Comparison of ENCODE assay signal across 2 cellular contexts in genomic region chr10:87829986-87830732, GRCh38.
A peak's percentile ranks its signal among the peaks of the same experiment; 100 is the strongest.
TF ChIP-seq lines count a peak whose summit lies in the region.

No MANE protein-coding gene starts in this region.

TF ChIP-seq in HEK293, 187 proteins besides CTCF, POLR2A, EP300 and RAD21:
- 0 out of 2 replicates have a peak, but pooled peaks have one; percentile 7 for TF ChIP-seq PRDM6 (tag by site-specific recombination; IDR thresholded peaks at IDR 0.05)
- TF ChIP-seq ZNF169 (tag by site-specific recombination; IDR thresholded peaks at IDR 0.05): no peak
- no peak for TF ChIP-seq GLIS1 (tag by site-specific recombination; IDR thresholded peaks at IDR 0.05)

TF ChIP-seq in GM12878, 131 proteins besides CTCF, POLR2A, EP300 and RAD21:
- no peak for TF ChIP-seq ATF3 (IDR thresholded peaks at IDR 0.05; ENCODE audit: borderline replicate concordance, extremely low read depth, low read depth, low read length)
- no peak for TF ChIP-seq PAX5 (IDR thresholded peaks at IDR 0.05; ENCODE audit: borderline replicate concordance, low read depth, low read length)
- no peak for TF ChIP-seq WRNIP1 (IDR thresholded peaks at IDR 0.05; ENCODE audit: borderline replicate concordance, low read depth, low read length)
- TF ChIP-seq SIN3A (IDR thresholded peaks at IDR 0.05; ENCODE audit: low read depth, low read length): no peak
- TF ChIP-seq ETV6 (conservative IDR thresholded peaks at IDR 0.05 in 1 of 2, IDR thresholded peaks at IDR 0.05 in 1 of 2; ENCODE audit: borderline replicate concordance in 1 of 2, low read depth in 1 of 2): no peak
- TF ChIP-seq POU2F2 (IDR thresholded peaks at IDR 0.05; ENCODE audit: borderline replicate concordance, low read depth, low read length): no peak
- TF ChIP-seq ESRRA (IDR thresholded peaks at IDR 0.05; ENCODE audit: low read length): no peak
- no peak for TF ChIP-seq MTA2 (IDR thresholded peaks at IDR 0.05; ENCODE audit: low read depth)
- TF ChIP-seq JUNB (IDR thresholded peaks at IDR 0.05): no peak
- no peak for TF ChIP-seq IRF4 (IDR thresholded peaks at IDR 0.05; ENCODE audit: low read depth, low read length)
- no peak for TF ChIP-seq MXI1 (IDR thresholded peaks at IDR 0.05; ENCODE audit: low read depth, low read length)
- no peak for TF ChIP-seq DPF2 (IDR thresholded peaks at IDR 0.05)
- TF ChIP-seq KAT2A (conservative IDR thresholded peaks at IDR 0.05; ENCODE audit: control insufficient read depth, low read depth, low read length): no peak
- no peak for TF ChIP-seq ZBTB4 (CRISPR knock-in tag; IDR thresholded peaks at IDR 0.05)
- TF ChIP-seq IRF5 (IDR thresholded peaks at IDR 0.05; ENCODE audit: borderline replicate concordance): no peak
- no peak for TF ChIP-seq RELA (IDR thresholded peaks at IDR 0.05; ENCODE audit: borderline replicate concordance, partially characterized antibody)
- no peak for TF ChIP-seq CBX5 (IDR thresholded peaks at IDR 0.05; ENCODE audit: low read depth)
- TF ChIP-seq ELK1 (IDR thresholded peaks at IDR 0.05; ENCODE audit: low read depth, low read length): no peak
- TF ChIP-seq E2F8 (IDR thresholded peaks at IDR 0.05; ENCODE audit: low read depth, partially characterized antibody): no peak
- no peak for TF ChIP-seq PBX3 (IDR thresholded peaks at IDR 0.05; ENCODE audit: insufficient replicate concordance, low read depth, low read length)
